ENCODE assay signal across 9 cellular contexts in the genomic region with DNA sequence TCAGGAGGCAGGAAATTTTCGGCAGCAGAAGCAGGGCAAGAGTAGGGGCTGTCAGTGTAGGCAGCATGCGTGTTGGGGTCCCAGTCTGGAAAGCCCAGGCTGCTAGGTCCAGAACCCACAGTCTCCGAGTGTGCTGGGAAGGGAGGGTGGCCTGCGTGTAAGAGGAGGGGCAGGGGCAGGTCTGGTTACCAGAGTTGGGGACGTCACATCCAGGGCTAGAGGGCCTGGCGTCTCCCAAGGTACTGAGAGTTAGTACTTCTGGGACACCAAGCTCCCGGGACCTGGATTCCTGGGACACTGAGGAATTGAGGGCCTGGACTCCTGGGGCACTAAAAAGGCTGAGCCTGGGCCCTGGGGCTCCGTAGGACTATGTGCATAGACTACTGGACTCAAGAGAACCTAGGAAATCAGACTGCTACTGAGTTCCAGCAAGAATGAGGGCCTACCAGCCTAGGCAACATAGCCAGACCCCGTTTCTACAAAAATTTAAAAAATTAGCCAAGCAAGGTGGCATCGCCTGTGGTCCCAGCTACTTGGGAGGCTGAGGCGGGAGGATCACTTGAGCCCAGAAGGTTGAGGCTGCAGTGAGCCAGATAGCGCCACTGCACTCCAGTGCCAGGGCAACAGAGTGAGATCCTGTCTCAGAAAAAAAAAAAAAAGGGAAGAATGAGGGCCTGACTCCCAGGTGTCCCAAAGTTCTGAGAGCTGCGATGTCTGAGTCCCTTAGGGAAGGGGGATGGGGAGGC. TPM values are rescaled to one million over a fixed set of nuclear protein-coding genes. Genes with fewer than 3 reads are reported as not detected.
DNase-seq lines count a peak whose midpoint lies in the region; TF ChIP-seq lines count a peak whose summit lies in the region.
"Had no signal": no experiment of that assay in that cellular context is flagged by ENCODE, and none has a peak within 500 bp of the region (broad histone marks: within the 10 kb centered on the region; RNA-seq: fewer than 3 reads in every experiment).

No MANE protein-coding gene starts in this region.

- no peak for TF ChIP-seq POLR2A in tibial nerve (IDR thresholded peaks at IDR 0.05)

- peak overlapping the region; percentile 90 for H3K56ac ChIP-seq in mesendoderm (ENCODE audit: low read length)

- H3K27ac Mint-ChIP-seq in activated naive CD4-positive, alpha-beta T cell treated with anti-CD3 and anti-CD28 coated beads for 36 hours, result peak overlapping the region; percentile 98
- H3K27ac Mint-ChIP-seq in brain, result peak overlapping the region in 2 of 5 experiments; percentile 26 to 57

- WGBS in mesendoderm (ENCODE audit: extremely low coverage, insufficient coverage, low lambda C conversion rate), result no CpG with 5 or more reads among the region's 13 CpGs
- 84 to 88% methylated on average over 11 to 13 of the region's 13 CpGs for whole genome bisulfite sequencing in tibial nerve, 2 donors

- peaks cover 46% of the 10 kb centered on the region for H3K36me3 Mint-ChIP-seq in activated naive CD4-positive, alpha-beta T cell treated with anti-CD3 and anti-CD28 coated beads for 36 hours (ENCODE audit: low read depth)
- H3K36me3 Mint-ChIP-seq in brain, result peaks cover 6% of the 10 kb centered on the region

- no peaks in the 10 kb centered on the region for H3K9me3 Mint-ChIP-seq in activated naive CD4-positive, alpha-beta T cell treated with anti-CD3 and anti-CD28 coated beads for 36 hours
- H3K9me3 Mint-ChIP-seq in brain, result peaks cover 0 to 1% (median 0%) of the 10 kb centered on the region in 5 experiments

- H2AK5ac ChIP-seq in mesendoderm (ENCODE audit: low read length), result no peak overlapping the region

- H3K9me3 ChIP-seq in tibial nerve, result no peaks in the 10 kb centered on the region

- H3K36me3 ChIP-seq in mesendoderm (ENCODE audit: control insufficient read depth, insufficient read depth, low read length), result peaks cover 8% of the 10 kb centered on the region
- peaks cover 0 to 50% (median 19%) of the 10 kb centered on the region in 3 donors for H3K36me3 ChIP-seq in tibial nerve

- H3K4me3 ChIP-seq in mesendoderm (ENCODE audit: low read length), result no peak overlapping the region
- peak overlapping the region; percentile 72 to 82 (median 78) for H3K4me3 ChIP-seq in tibial nerve

- no peak overlapping the region for H2BK15ac ChIP-seq in mesendoderm (replicated peaks; ENCODE audit: low read depth)

- no peak overlapping the region for H3K23ac ChIP-seq in mesendoderm (ENCODE audit: low read length)

- H4K8ac ChIP-seq in mesendoderm (ENCODE audit: low read depth, low read length), result no peak overlapping the region

- H2BK5ac ChIP-seq in mesendoderm (ENCODE audit: low read length), result no peak overlapping the region

- H3K4me1 Mint-ChIP-seq in activated naive CD4-positive, alpha-beta T cell treated with anti-CD3 and anti-CD28 coated beads for 36 hours (ENCODE audit: low read depth), result peaks cover 56% of the 10 kb centered on the region
- peaks cover 30% of the 10 kb centered on the region for H3K4me1 Mint-ChIP-seq in brain

- H3K79me1 ChIP-seq in mesendoderm (ENCODE audit: low read length), result peaks cover 6% of the 10 kb centered on the region

- peak overlapping the region; percentile 94 for H3K4me3 Mint-ChIP-seq in activated naive CD4-positive, alpha-beta T cell treated with anti-CD3 and anti-CD28 coated beads for 36 hours
- peak overlapping the region; percentile 73 to 96 (median 93) for H3K4me3 Mint-ChIP-seq in brain

- DNase-seq in activated naive CD4-positive, alpha-beta T cell treated with anti-CD3 and anti-CD28 coated beads for 36 hours, result no peak
- DNase-seq in activated naive CD4-positive, alpha-beta T cell (lab: John Stamatoyannopoulos, UW), result no peak
- no peak for DNase-seq in mesendoderm
- DNase-seq in tibial nerve (ENCODE audit: low spot score in 2 of 2), result no peak
- no peak for DNase-seq in ACHN
- DNase-seq in NCI-H446 (lab: John Stamatoyannopoulos, UW), result no peak
- DNase-seq in NCI-H510A treated with DMSO at 0.1 percent for 48 hours (lab: John Stamatoyannopoulos, UW), result no peak

- in situ Hi-C loops in ACHN (cut with HindIII; ENCODE audit: low pct_ligation_motif_present, low pct_unique_long_range_greater_than_20kb, low sequenced_read_pairs), result no loop called here

- H3K27ac ChIP-seq in mesendoderm (ENCODE audit: low read depth, low read length) (no peak overlapping the region), tibial nerve (peak overlapping the region; percentile 83 to 94 (median 92))

- no peak overlapping the region for H2BK120ac ChIP-seq in mesendoderm (ENCODE audit: low read depth, low read length)

- CTCF ChIA-PET in activated naive CD4-positive, alpha-beta T cell treated with anti-CD3 and anti-CD28 coated beads for 36 hours (lab: Charles Lee), result interaction anchor here (1.5 kb wide), 1 partner anchor 15 kb away, joined by 6 read pairs; no protein-coding TSS in a partner anchor

- no peaks in the 10 kb centered on the region for H3K27me3 ChIP-seq in mesendoderm (ENCODE audit: insufficient read depth, low read length, poor library complexity)
- peaks cover 0 to 3% of the 10 kb centered on the region in 2 donors for H3K27me3 ChIP-seq in tibial nerve

- H3K9ac ChIP-seq in mesendoderm (ENCODE audit: low read length), result peak overlapping the region; percentile 86

- no peak overlapping the region for H3K4me2 ChIP-seq in mesendoderm (ENCODE audit: low read length)

- no peaks in the 10 kb centered on the region for H3K27me3 Mint-ChIP-seq in activated naive CD4-positive, alpha-beta T cell treated with anti-CD3 and anti-CD28 coated beads for 36 hours (ENCODE audit: low read depth)
- H3K27me3 Mint-ChIP-seq in brain, result peaks cover 29% of the 10 kb centered on the region

- no peak overlapping the region for H4K5ac ChIP-seq in mesendoderm (ENCODE audit: low read length)

- intact Hi-C loops in activated naive CD4-positive, alpha-beta T cell treated with anti-CD3 and anti-CD28 coated beads for 36 hours (cut with micrococcal nuclease), result loop anchor here (2.0 kb wide), 1 partner anchor 217 kb away; a partner anchor contains a TSS

- peaks cover 2% of the 10 kb centered on the region for H3K79me2 ChIP-seq in mesendoderm (ENCODE audit: control insufficient read depth, insufficient read depth, low read length)

- TF ChIP-seq EP300 in tibial nerve (IDR thresholded peaks at IDR 0.05), result no peak

- H3K4me1 ChIP-seq in mesendoderm (ENCODE audit: control insufficient read depth, low read depth, low read length) (peaks cover 7% of the 10 kb centered on the region), tibial nerve (peaks cover 0 to 41% (median 22%) of the 10 kb centered on the region in 4 donors)

- H3K18ac ChIP-seq in mesendoderm (ENCODE audit: low read length), result no peak overlapping the region

- TF ChIP-seq CTCF in brain (conservative IDR thresholded peaks at IDR 0.05), result no peak
- TF ChIP-seq CTCF in tibial nerve (IDR thresholded peaks at IDR 0.05), result no peak

- H3K4ac ChIP-seq in mesendoderm (ENCODE audit: low read depth, low read length), result no peak overlapping the region

RNA-seq across cellular contexts. Expression of a gene that starts 2.5 kb away (rescaled TPM):
- total RNA-seq in activated naive CD4-positive, alpha-beta T cell treated with anti-CD3 and anti-CD28 coated beads for 36 hours, result 10 to 100 TPM; 56.2 to 56.4 TPM
- 1.1 TPM for polyA plus RNA-seq in brain (ENCODE audit: insufficient read depth, low read depth, low replicate concordance)
- 5.1 TPM for polyA plus RNA-seq in mesendoderm (2013, experiment 1 of 2)
- polyA plus RNA-seq in mesendoderm (2013, experiment 2 of 2), result 5.1 TPM
- total RNA-seq in tibial nerve, result 10 to 100 TPM; 15.1 to 23.8 (median 21.8) TPM

RNA-seq across cellular contexts. Expression of a gene that starts 4.5 kb away (rescaled TPM):
- 10 to 100 TPM; 11.7 to 14.5 TPM for total RNA-seq in activated naive CD4-positive, alpha-beta T cell treated with anti-CD3 and anti-CD28 coated beads for 36 hours
- polyA plus RNA-seq in brain (ENCODE audit: insufficient read depth, low read depth, low replicate concordance), result 13.3 TPM
- polyA plus RNA-seq in mesendoderm (2013, experiment 1 of 2), result 3.3 TPM
- polyA plus RNA-seq in mesendoderm (2013, experiment 2 of 2), result 3.4 TPM
- 10 to 100 TPM; 10.5 to 37.6 (median 15.5) TPM for total RNA-seq in tibial nerve
- total RNA-seq: renal cortical epithelial cell had no signal

RNA-seq across cellular contexts. Expression of a gene that starts 10.2 kb away (rescaled TPM):
- total RNA-seq in activated naive CD4-positive, alpha-beta T cell treated with anti-CD3 and anti-CD28 coated beads for 36 hours, result not detected
- polyA plus RNA-seq in brain (ENCODE audit: insufficient read depth, low read depth, low replicate concordance), result 45.3 TPM
- polyA plus RNA-seq in mesendoderm (2013, experiment 1 of 2), result 0.34 TPM
- polyA plus RNA-seq in mesendoderm (2013, experiment 2 of 2), result 0.29 TPM
- total RNA-seq in tibial nerve, result 100 to 1,000 TPM in 3 of 4 donors, 10 to 100 TPM in 1; 41.4 to 122 (median 117) TPM
- total RNA-seq: renal cortical epithelial cell had no signal

RNA-seq across cellular contexts. Expression of a gene that starts 29.5 kb away (rescaled TPM):
- total RNA-seq in activated naive CD4-positive, alpha-beta T cell treated with anti-CD3 and anti-CD28 coated beads for 36 hours, result 1 to 10 TPM in 1 of 2 experiments, under 1 TPM in 1; 0.79 to 1.2 TPM
- 1,677 TPM for polyA plus RNA-seq in brain (ENCODE audit: insufficient read depth, low read depth, low replicate concordance)
- 8.0 TPM for polyA plus RNA-seq in mesendoderm (2013, experiment 1 of 2)
- polyA plus RNA-seq in mesendoderm (2013, experiment 2 of 2), result 7.9 TPM
- 10 to 100 TPM in 2 of 4 donors, 1 to 10 TPM in 2; 8.7 to 19.7 (median 10.7) TPM for total RNA-seq in tibial nerve

RNA-seq across cellular contexts. Expression of a gene that starts 38.3 kb away (rescaled TPM):
- 1 to 10 TPM; 4.0 TPM for total RNA-seq in activated naive CD4-positive, alpha-beta T cell treated with anti-CD3 and anti-CD28 coated beads for 36 hours
- 18.4 TPM for polyA plus RNA-seq in brain (ENCODE audit: insufficient read depth, low read depth, low replicate concordance)
- 7.6 TPM for polyA plus RNA-seq in mesendoderm (2013, experiment 1 of 2)
- 8.2 TPM for polyA plus RNA-seq in mesendoderm (2013, experiment 2 of 2)
- total RNA-seq in tibial nerve, result 10 to 100 TPM in 2 of 4 donors, 1 to 10 TPM in 2; 5.0 to 20.4 (median 8.6) TPM

Comparison
In these comparisons a context has a peak if more than half of its experiments do, and no peak if none do; other contexts are left out.
1. RNA of a gene that starts 10.2 kb away (total RNA-seq): 41.4 to 122 TPM in tibial nerve; not detected in activated naive CD4-positive, alpha-beta T cell treated with anti-CD3 and anti-CD28 coated beads for 36 hours; every median in the first group is over 10 times any median in the second.